Comparison of ENCODE assay signal across 1 cellular context in the genomic region with DNA sequence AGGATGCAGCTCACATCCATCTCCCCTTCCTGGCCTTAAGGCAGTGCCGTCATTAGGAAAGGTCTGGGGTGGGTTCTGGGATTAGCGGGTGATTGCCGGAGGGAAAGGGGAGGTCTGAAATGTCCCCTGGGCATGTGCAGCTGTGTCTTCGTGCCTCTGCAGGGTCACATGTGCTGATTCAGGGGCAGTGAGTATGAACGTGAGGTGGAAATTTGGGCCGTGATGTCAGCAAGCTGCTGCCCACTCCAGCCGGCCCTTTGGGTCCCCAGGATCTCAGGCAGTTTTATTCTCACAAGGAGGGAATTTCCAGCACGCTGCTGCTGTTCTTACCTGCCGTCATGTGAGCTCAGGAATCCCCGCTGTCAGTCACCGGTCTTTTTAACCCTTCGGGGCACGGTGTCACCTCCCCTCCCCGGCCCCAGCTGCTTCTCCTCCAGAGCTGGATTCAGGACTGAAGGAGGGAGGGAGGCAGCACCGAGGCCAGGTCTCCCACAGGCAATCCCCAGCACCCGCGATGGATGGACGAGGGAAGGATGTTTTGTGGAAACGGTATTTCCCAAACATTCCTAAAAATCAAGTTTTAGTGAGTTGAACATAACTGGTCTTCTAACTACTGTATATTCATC.
TF ChIP-seq lines count a peak whose summit lies in the region.

No MANE protein-coding gene starts in this region.

TF ChIP-seq in GM12878, 131 proteins besides CTCF, POLR2A, EP300 and RAD21:
- TF ChIP-seq, protein P1, sequence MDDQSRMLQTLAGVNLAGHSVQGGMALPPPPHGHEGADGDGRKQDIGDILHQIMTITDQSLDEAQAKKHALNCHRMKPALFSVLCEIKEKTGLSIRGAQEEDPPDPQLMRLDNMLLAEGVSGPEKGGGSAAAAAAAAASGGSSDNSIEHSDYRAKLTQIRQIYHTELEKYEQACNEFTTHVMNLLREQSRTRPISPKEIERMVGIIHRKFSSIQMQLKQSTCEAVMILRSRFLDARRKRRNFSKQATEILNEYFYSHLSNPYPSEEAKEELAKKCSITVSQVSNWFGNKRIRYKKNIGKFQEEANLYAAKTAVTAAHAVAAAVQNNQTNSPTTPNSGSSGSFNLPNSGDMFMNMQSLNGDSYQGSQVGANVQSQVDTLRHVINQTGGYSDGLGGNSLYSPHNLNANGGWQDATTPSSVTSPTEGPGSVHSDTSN (IDR thresholded peaks at IDR 0.05; ENCODE audit: insufficient replicate concordance, low read depth, low read length): peak; percentile 48
- no peak for TF ChIP-seq FOXK2 (IDR thresholded peaks at IDR 0.05)
- TF ChIP-seq, protein P2, sequence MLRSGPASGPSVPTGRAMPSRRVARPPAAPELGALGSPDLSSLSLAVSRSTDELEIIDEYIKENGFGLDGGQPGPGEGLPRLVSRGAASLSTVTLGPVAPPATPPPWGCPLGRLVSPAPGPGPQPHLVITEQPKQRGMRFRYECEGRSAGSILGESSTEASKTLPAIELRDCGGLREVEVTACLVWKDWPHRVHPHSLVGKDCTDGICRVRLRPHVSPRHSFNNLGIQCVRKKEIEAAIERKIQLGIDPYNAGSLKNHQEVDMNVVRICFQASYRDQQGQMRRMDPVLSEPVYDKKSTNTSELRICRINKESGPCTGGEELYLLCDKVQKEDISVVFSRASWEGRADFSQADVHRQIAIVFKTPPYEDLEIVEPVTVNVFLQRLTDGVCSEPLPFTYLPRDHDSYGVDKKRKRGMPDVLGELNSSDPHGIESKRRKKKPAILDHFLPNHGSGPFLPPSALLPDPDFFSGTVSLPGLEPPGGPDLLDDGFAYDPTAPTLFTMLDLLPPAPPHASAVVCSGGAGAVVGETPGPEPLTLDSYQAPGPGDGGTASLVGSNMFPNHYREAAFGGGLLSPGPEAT (IDR thresholded peaks at IDR 0.05; ENCODE audit: low read depth): peak; percentile 22; the same call in 1 of the 2 replicates
- TF ChIP-seq, protein P3, sequence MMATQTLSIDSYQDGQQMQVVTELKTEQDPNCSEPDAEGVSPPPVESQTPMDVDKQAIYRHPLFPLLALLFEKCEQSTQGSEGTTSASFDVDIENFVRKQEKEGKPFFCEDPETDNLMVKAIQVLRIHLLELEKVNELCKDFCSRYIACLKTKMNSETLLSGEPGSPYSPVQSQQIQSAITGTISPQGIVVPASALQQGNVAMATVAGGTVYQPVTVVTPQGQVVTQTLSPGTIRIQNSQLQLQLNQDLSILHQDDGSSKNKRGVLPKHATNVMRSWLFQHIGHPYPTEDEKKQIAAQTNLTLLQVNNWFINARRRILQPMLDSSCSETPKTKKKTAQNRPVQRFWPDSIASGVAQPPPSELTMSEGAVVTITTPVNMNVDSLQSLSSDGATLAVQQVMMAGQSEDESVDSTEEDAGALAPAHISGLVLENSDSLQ (IDR thresholded peaks at IDR 0.05): peak; percentile 63
- 0 out of 4 replicates have a peak, but pooled peaks of 1 of the 2 experiments have one; percentile 27 for TF ChIP-seq BHLHE40 (IDR thresholded peaks at IDR 0.05; ENCODE audit: borderline replicate concordance in 1 of 2, low read depth in 2 of 2, low read length in 1 of 2)
